Comparison of ENCODE assay signal across 8 cellular contexts in genomic region chr12:51246254-51246853, GRCh38. TPM values are rescaled to one million over a fixed set of nuclear protein-coding genes. Genes with fewer than 3 reads are reported as not detected.
DNase-seq lines count a peak whose midpoint lies in the region; ATAC-seq and TF ChIP-seq lines count a peak whose summit lies in the region.

No MANE protein-coding gene starts in this region.

- no peaks in the 10 kb centered on the region for H3K27me3 ChIP-seq in CD4-positive, alpha-beta T cell (ENCODE audit: control insufficient read depth, insufficient read depth, low read length)

- peaks cover 67% of the 10 kb centered on the region for H3K4me1 Mint-ChIP-seq in CD4-positive, alpha-beta T cell (ENCODE audit: low read depth)

- H3K36me3 Mint-ChIP-seq in CD4-positive, alpha-beta T cell (ENCODE audit: low read depth) = peaks cover 46% of the 10 kb centered on the region

- no peaks in the 10 kb centered on the region for H3K9me3 Mint-ChIP-seq in CD4-positive, alpha-beta T cell

- no peaks in the 10 kb centered on the region for H3K9me3 ChIP-seq in CD4-positive, alpha-beta T cell (ENCODE audit: control insufficient read depth, low read length)

- CTCF ChIA-PET in CD4-positive, alpha-beta T cell (lab: Charles Lee) = no interaction called here

- peak overlapping the region; percentile 55 for H3K27ac ChIP-seq in CD4-positive, alpha-beta T cell (ENCODE audit: low read depth, low read length)

- H3K4me3 Mint-ChIP-seq in CD4-positive, alpha-beta T cell = peak overlapping the region; percentile 4

- DNase-seq in CD4-positive, alpha-beta T cell = peak in 4 of 10 experiments; percentile 7 to 48 (median 32)
- DNase-seq in KG1 (lab: John Stamatoyannopoulos, UW) = peak; percentile 59
- DNase-seq in activated CD4-positive, alpha-beta T cell treated with anti-CD3 and anti-CD28 coated beads, Interleukin-2, amount 50 U/mL, for 48 hours = peak; percentile 25 to 40
- no peak for DNase-seq in left cardiac atrium
- peak; percentile 16 for DNase-seq in stimulated activated naive CD4-positive, alpha-beta T cell treated with Interleukin-2 at 50 U/mL for 16 hours (lab: John Stamatoyannopoulos, UW)
- DNase-seq in GM19240 (ENCODE audit: insufficient read length, low spot score) = no peak
- DNase-seq in NCI-H748 (lab: John Stamatoyannopoulos, UW; ENCODE audit: unreplicated experiment) = no peak

- POLR2A ChIA-PET in CD4-positive, alpha-beta T cell (lab: Charles Lee) = interaction anchor here (1.2 to 3.4 kb wide), 5 partner anchors 7 to 197 kb away, joined by 4 to 39 read pairs (median 7); partner anchors contain the start of genes DAZAP2, POU6F1 and SMAGP

- H3K27me3 Mint-ChIP-seq in CD4-positive, alpha-beta T cell = no peaks in the 10 kb centered on the region

- peak; percentile 78 for ATAC-seq in CD4-positive, alpha-beta T cell (ENCODE audit: poor library complexity)
- ATAC-seq in left cardiac atrium (peak; percentile 71 to 72), GM21737 (IDR thresholded peaks at IDR 0.05; ENCODE audit: unreplicated experiment) (no peak)

- intact Hi-C loops in CD4-positive, alpha-beta T cell (cut with DNase I, micrococcal nuclease) = loop anchor here in 1 of 2 experiments (10.0 kb wide), 1 partner anchor 482 kb away; the partner anchor contains the start of gene ATF1
- intact Hi-C loops in left cardiac atrium (cut with DNase I) = no loop called here

- no peak for TF ChIP-seq CTCF in CD4-positive, alpha-beta T cell (IDR thresholded peaks at IDR 0.05)

- H3K27ac Mint-ChIP-seq in CD4-positive, alpha-beta T cell = peak overlapping the region; percentile 84

RNA-seq across cellular contexts. Expression of gene DAZAP2, which starts 7.7 kb away (rescaled TPM):
- total RNA-seq in CD4-positive, alpha-beta T cell = 100 to 1,000 TPM; 292 to 310 TPM
- 100 to 1,000 TPM; 127 to 157 TPM for total RNA-seq in left cardiac atrium

RNA-seq across cellular contexts. Expression of gene SMAGP, which starts 23.9 kb away (rescaled TPM):
- 1 to 10 TPM; 2.5 to 3.0 TPM for total RNA-seq in CD4-positive, alpha-beta T cell
- total RNA-seq in left cardiac atrium = 1 to 10 TPM; 5.0 to 6.0 TPM

RNA-seq across cellular contexts. Expression of gene POU6F1, which starts 28.5 kb away (rescaled TPM):
- total RNA-seq in CD4-positive, alpha-beta T cell = 10 to 100 TPM; 31.7 to 36.8 TPM
- 1 to 10 TPM; 5.8 to 8.3 TPM for total RNA-seq in left cardiac atrium

Comparison
In these comparisons a context has a peak if more than half of its experiments do, and no peak if none do; other contexts are left out.
1. DNase-seq: peak in KG1 (single experiment), activated CD4-positive, alpha-beta T cell treated with anti-CD3 and anti-CD28 coated beads, Interleukin-2, amount 50 U/mL, for 48 hours (2 of 2) and stimulated activated naive CD4-positive, alpha-beta T cell treated with Interleukin-2 at 50 U/mL for 16 hours (single experiment); none in left cardiac atrium (single experiment), GM19240 (single experiment) and NCI-H748 (single experiment).